8 cellular contexts compared by ENCODE assay signal in genomic region chr17:19646788-19647696, GRCh38. TPM values are rescaled to one million over a fixed set of nuclear protein-coding genes. Genes with fewer than 3 reads are reported as not detected.
DNase-seq lines count a peak whose midpoint lies in the region; ATAC-seq, FAIRE-seq and TF ChIP-seq lines count a peak whose summit lies in the region.

No MANE protein-coding gene starts in this region.

- H3K9me3 ChIP-seq in mucosa of rectum (ENCODE audit: control insufficient read depth in 2 of 2, low read length in 2 of 2) (no peaks in the 10 kb centered on the region), BE2C (no peaks in the 10 kb centered on the region)

- peak; percentile 77 for FAIRE-seq in H54 (lab: Jason Lieb, UNC)

- DNase-seq in H54 (ENCODE audit: insufficient read length, low spot score) (no peak), NCI-H226 (peak; percentile 53), chondrocyte (ENCODE audit: low spot score) (no peak), BE2C (no peak), GM20000 (ENCODE audit: low spot score) (no peak)

- H3K9me3 Mint-ChIP-seq in chondrocyte (ENCODE audit: low read depth): no peaks in the 10 kb centered on the region

- ATAC-seq in GM21737 (IDR thresholded peaks at IDR 0.05; ENCODE audit: unreplicated experiment) (no peak), GM21367 (IDR thresholded peaks at IDR 0.05; ENCODE audit: unreplicated experiment) (no peak)

- peak overlapping the region; percentile 97 for H3K4me3 Mint-ChIP-seq in chondrocyte (ENCODE audit: unreplicated experiment)

- H3K4me3 ChIP-seq in mucosa of rectum (ENCODE audit: low read length in 2 of 2) (peak overlapping the region in 1 of 2 donors; percentile 92), BE2C (ENCODE audit: low read depth, low read length) (no peak overlapping the region; the same call in 1 of the 2 replicates)

- H3K4me1 Mint-ChIP-seq in chondrocyte (ENCODE audit: low read depth): peaks cover 44% of the 10 kb centered on the region

- peak overlapping the region; percentile 90 to 92 for H3K27ac ChIP-seq in mucosa of rectum (ENCODE audit: low read depth in 2 of 2, low read length in 2 of 2)

- H3K36me3 ChIP-seq in mucosa of rectum (ENCODE audit: control insufficient read depth in 2 of 2, insufficient read depth in 2 of 2, low read length in 2 of 2) (no peaks in the 10 kb centered on the region), BE2C (no peaks in the 10 kb centered on the region)

- peak overlapping the region; percentile 89 to 91 for H3K9ac ChIP-seq in mucosa of rectum (ENCODE audit: low read depth in 1 of 2, low read length in 2 of 2)

- TF ChIP-seq CTCF in chondrocyte (IDR thresholded peaks at IDR 0.05) (no peak), BE2C (IDR thresholded peaks at IDR 0.05; ENCODE audit: low read depth, low read length) (no peak), GM20000 (IDR thresholded peaks at IDR 0.05; ENCODE audit: extremely low read depth, missing control alignments) (no peak)

- peak overlapping the region; percentile 100 for H3K27ac Mint-ChIP-seq in chondrocyte (ENCODE audit: unreplicated experiment)

- H3K27me3 Mint-ChIP-seq in chondrocyte (ENCODE audit: low read depth): peaks cover 2% of the 10 kb centered on the region

- H3K27me3 ChIP-seq in mucosa of rectum (ENCODE audit: control insufficient read depth in 2 of 2, insufficient read depth in 2 of 2, low read length in 2 of 2): no peaks in the 10 kb centered on the region
- H3K27me3 ChIP-seq in BE2C: no peaks in the 10 kb centered on the region

- no peaks in the 10 kb centered on the region for H3K36me3 Mint-ChIP-seq in chondrocyte (ENCODE audit: low read depth)

- H3K4me1 ChIP-seq in mucosa of rectum (ENCODE audit: control insufficient read depth in 2 of 2, insufficient read depth in 2 of 2, low read length in 2 of 2) (peaks cover 11 to 21% of the 10 kb centered on the region in 2 donors), BE2C (no peaks in the 10 kb centered on the region)

- no peak for TF ChIP-seq POLR2A in H54 (IDR thresholded peaks at IDR 0.05; ENCODE audit: low read depth, low read length)

RNA-seq across cellular contexts. Expression of gene ALDH3A2, which starts 1.5 kb away (rescaled TPM):
- total RNA-seq in chondrocyte: 26.5 to 43.6 TPM (median 27.4 TPM) in 3 replicates
- polyA plus RNA-seq in BE2C (2012; ENCODE audit: insufficient read depth, insufficient read length, low read depth): 22.5 TPM
